In the genomic region with DNA sequence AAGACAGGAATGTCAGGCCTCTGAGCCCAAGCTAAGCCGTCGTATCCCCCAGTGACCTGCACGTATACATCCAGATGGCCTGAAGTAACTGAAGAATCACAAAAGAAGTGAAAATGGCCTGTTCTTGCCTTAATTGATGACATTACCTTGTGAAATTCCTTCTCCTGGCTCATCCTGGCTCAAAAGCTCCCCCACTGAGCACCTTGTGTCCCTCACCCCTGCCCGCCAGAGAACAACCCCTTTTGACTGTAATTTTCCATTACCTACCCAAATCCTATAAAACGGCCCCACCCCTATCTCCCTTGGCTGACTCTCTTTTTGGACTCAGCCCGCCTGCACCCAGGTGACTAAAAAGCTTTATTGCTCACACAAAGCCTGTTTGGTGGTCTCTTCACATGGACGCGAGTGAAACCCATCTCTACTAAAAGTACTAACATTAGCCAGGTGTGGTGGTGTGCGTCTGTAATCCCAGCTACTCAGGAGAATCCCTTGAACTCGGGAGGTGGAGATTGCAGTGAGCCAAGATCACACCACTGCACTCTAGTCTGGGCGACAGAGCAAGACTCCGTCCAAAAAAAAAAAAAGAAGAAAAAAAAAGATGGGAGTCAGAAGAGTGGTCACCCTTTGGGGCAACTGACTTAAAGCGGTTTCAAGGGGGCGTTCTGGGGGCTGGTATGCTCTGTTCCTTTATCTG, we compare ENCODE assay signal across 1 cellular context.
TF ChIP-seq lines count a peak whose summit lies in the region.

No MANE protein-coding gene starts in this region.

TF ChIP-seq in WTC11, 78 proteins besides CTCF, POLR2A, EP300 and RAD21:
- TF ChIP-seq TEAD1 (CRISPR knock-in tag; IDR thresholded peaks at IDR 0.05), result 0 out of 2 replicates have a peak, but pooled peaks have one; percentile 17
